8 cellular contexts compared by ENCODE assay signal in the genomic region with DNA sequence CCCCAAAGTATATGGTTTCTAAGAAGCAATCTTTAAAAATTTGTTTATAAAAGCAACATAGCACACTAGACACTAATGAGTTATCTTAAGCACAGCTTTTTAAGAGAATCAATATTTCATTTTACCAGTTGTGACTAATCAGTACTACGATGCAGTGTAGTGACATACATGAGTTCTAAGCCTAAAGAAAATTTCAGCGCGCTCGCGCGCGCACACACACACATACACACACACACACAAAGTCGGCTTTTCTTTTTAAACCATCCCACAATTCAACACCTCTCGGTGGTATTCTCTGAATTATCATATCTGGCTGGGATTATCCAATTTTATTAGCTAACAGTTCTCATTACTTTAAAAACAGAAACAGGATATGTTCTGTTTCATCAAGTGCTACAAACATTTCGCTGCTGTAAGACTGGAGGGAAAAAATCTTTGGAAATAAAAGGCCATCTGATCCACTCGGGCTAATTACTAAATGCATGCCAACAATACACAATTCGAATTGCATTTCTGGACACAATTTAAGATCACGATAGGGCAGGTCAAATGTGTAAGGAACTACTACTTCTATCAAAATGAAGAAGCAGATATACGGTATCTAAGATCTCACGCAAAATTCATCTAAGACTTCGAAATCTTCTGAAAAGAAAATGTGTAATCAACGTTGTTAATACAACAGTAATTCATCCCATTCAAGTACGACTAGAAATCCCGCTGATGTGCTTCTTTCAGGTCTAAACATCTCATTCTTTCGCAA. TPM values are rescaled to one million over a fixed set of nuclear protein-coding genes. Genes with fewer than 3 reads are reported as not detected.
A peak's percentile ranks its signal among the peaks of the same experiment; 100 is the strongest.
DNase-seq lines count a peak whose midpoint lies in the region; ATAC-seq and TF ChIP-seq lines count a peak whose summit lies in the region.

No MANE protein-coding gene starts in this region.

- no peaks in the 10 kb centered on the region for H3K36me3 ChIP-seq in Peyer's patch

- peak overlapping the region; percentile 63 to 85 (median 73) for H3K4me3 ChIP-seq in Peyer's patch
- peak overlapping the region; percentile 78 for H3K4me3 ChIP-seq in astrocyte of the cerebellum (ENCODE audit: low read depth, low read length)

- TF ChIP-seq POLR2A in Peyer's patch (IDR thresholded peaks at IDR 0.05) = no peak

- TF ChIP-seq CTCF in Peyer's patch (IDR thresholded peaks at IDR 0.05) = no peak
- TF ChIP-seq CTCF in astrocyte of the cerebellum (IDR thresholded peaks at IDR 0.05; ENCODE audit: low read depth, low read length, missing control alignments) = no peak
- TF ChIP-seq CTCF in omental fat pad (IDR thresholded peaks at IDR 0.05) = no peak

- H3K27ac ChIP-seq in Peyer's patch = peak overlapping the region; percentile 81 to 94 (median 90)

- in situ Hi-C loops in astrocyte of the cerebellum (cut with HindIII; ENCODE audit: low sequenced_read_pairs) = no loop called here

- H3K4me1 ChIP-seq in Peyer's patch = peaks cover 0 to 18% (median 5%) of the 10 kb centered on the region in 4 donors

- peak; percentile 35 for DNase-seq in activated CD4-positive, CD25-positive, alpha-beta regulatory T cell treated with anti-CD3 and anti-CD28 coated beads, Interleukin-2, amount 50 U/mL, for 72 hours
- DNase-seq in Peyer's patch (peak in 1 of 3 donors; percentile 64), astrocyte of the cerebellum (ENCODE audit: low read depth) (no peak), kidney glomerular epithelial cell (lab: John Stamatoyannopoulos, UW) (peak; percentile 35), omental fat pad (ENCODE audit: low spot score) (no peak), NCI-H1930 (lab: John Stamatoyannopoulos, UW) (no peak)
- DNase-seq in stimulated activated CD4-positive, alpha-beta T cell treated with anti-CD3 and anti-CD28 coated beads, TNF-alpha, amount 100 ng/mL, for 24 hours (ENCODE audit: low read depth in 3 of 3) = peak in 2 of 3 experiments; percentile 14 to 37

- H3K27me3 ChIP-seq in Peyer's patch = no peaks in the 10 kb centered on the region

- ATAC-seq in activated CD4-positive, CD25-positive, alpha-beta regulatory T cell treated with anti-CD3 and anti-CD28 coated beads, Interleukin-2, amount 50 U/mL, for 24 hours = no peak
- no peak for ATAC-seq in omental fat pad (ENCODE audit: low FRiP score)

- no peaks in the 10 kb centered on the region for H3K9me3 ChIP-seq in Peyer's patch

RNA-seq across cellular contexts. Expression of gene TUT4, which starts 1.2 kb away (rescaled TPM):
- total RNA-seq in Peyer's patch = 100 to 1,000 TPM in 1 of 4 donors, 10 to 100 TPM in 3; 22.1 to 212 (median 50.0) TPM
- 10 to 100 TPM; 26.2 to 56.4 (median 42.4) TPM for total RNA-seq in omental fat pad

RNA-seq across cellular contexts. Expression of gene GPX7, which starts 50.5 kb away (rescaled TPM):
- total RNA-seq in Peyer's patch (1 to 10 TPM in 3 of 4 donors, not detected in 1; 1.4 to 6.2 (median 2.0) TPM), omental fat pad (10 to 100 TPM in 3 of 4 donors, 1 to 10 TPM in 1; 8.6 to 23.0 (median 16.3) TPM)

Comparison
In these comparisons a context has a peak if more than half of its experiments do, and no peak if none do; other contexts are left out.
1. DNase-seq: peak in activated CD4-positive, CD25-positive, alpha-beta regulatory T cell treated with anti-CD3 and anti-CD28 coated beads, Interleukin-2, amount 50 U/mL, for 72 hours (single experiment), kidney glomerular epithelial cell (single experiment) and stimulated activated CD4-positive, alpha-beta T cell treated with anti-CD3 and anti-CD28 coated beads, TNF-alpha, amount 100 ng/mL, for 24 hours (2 of 3); none in astrocyte of the cerebellum (single experiment), omental fat pad (single experiment) and NCI-H1930 (0 of 2).